ENCODE assay signal across 10 cellular contexts in the genomic region with DNA sequence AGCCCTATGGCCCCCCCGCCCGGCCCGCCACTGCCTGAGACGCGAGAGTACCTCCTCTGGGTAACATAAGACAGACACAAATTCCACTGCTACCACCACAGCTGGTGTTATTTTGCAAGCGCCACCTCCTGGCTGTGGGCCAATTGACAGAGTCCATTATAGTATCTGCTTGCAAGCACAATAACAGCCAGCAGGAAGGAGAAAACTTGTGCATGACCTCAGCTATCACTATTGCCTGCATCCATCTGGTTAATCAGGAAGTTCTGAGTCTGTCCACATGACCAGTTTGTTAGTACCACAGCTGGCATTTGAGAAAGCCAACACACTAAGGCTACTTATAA. TPM values are rescaled to one million over a fixed set of nuclear protein-coding genes. Genes with fewer than 3 reads are reported as not detected.
DNase-seq lines count a peak whose midpoint lies in the region; ATAC-seq and TF ChIP-seq lines count a peak whose summit lies in the region.
"Had no signal": no experiment of that assay in that cellular context is flagged by ENCODE, and none has a peak within 500 bp of the region (broad histone marks: within the 10 kb centered on the region; RNA-seq: fewer than 3 reads in every experiment).

No MANE protein-coding gene starts in this region.

- no peak for TF ChIP-seq POLR2A in breast epithelium (IDR thresholded peaks at IDR 0.05)

- intact Hi-C loops in breast epithelium (cut with DNase I; ENCODE audit: low total_unique reads), result no loop called here

- no peak overlapping the region for H3K4me3 ChIP-seq in breast epithelium

- peaks cover 0 to 3% of the 10 kb centered on the region in 2 donors for H3K27me3 ChIP-seq in breast epithelium

- DNase-seq in activated effector memory CD4-positive, alpha-beta T cell treated with anti-CD3 and anti-CD28 coated beads, Interleukin-2, amount 50 U/mL, for 16 hours, result peak; percentile 66
- no peak for DNase-seq in activated effector memory CD4-positive, alpha-beta T cell treated with Interleukin-2 at 50 U/mL for 16 hours
- DNase-seq in NCI-H748 (lab: John Stamatoyannopoulos, UW; ENCODE audit: unreplicated experiment), result peak; percentile 62
- DNase-seq in breast epithelium (ENCODE audit: low spot score in 2 of 2), result peak; percentile 65 to 69
- peak; percentile 42 for DNase-seq in medulla oblongata (ENCODE audit: extremely low spot score)
- no peak for DNase-seq in GM03348 (ENCODE audit: low spot score)
- no peak for DNase-seq in middle frontal gyrus (ENCODE audit: extremely low spot score, low spot score)
- DNase-seq: activated B cell treated with CpG ODN at 0.5 μM for 24 hours, naive B cell had no signal

- H3K9me3 ChIP-seq in breast epithelium, result peaks cover 0 to 3% of the 10 kb centered on the region in 2 donors

- peaks cover 0 to 7% of the 10 kb centered on the region in 2 donors for H3K4me1 ChIP-seq in breast epithelium

- TF ChIP-seq CTCF in breast epithelium (IDR thresholded peaks at IDR 0.05), result no peak

- no peak for ATAC-seq in HG02840 (IDR thresholded peaks at IDR 0.05; ENCODE audit: low FRiP score, unreplicated experiment)

- H3K36me3 ChIP-seq in breast epithelium, result no peaks in the 10 kb centered on the region

- H3K27ac ChIP-seq in breast epithelium, result no peak overlapping the region

RNA-seq across cellular contexts. Expression of a gene that starts 25.3 kb away (rescaled TPM):
- total RNA-seq in breast epithelium, result not detected
- total RNA-seq: activated B cell treated with CpG ODN at 0.5 μM for 24 hours had no signal

RNA-seq across cellular contexts. Expression of a gene that starts 29.7 kb away (rescaled TPM):
- 1 to 10 TPM; 3.5 to 8.8 (median 5.6) TPM for total RNA-seq in breast epithelium
- total RNA-seq: activated B cell treated with CpG ODN at 0.5 μM for 24 hours had no signal

RNA-seq across cellular contexts. Expression of a gene that starts 35.2 kb away (rescaled TPM):
- total RNA-seq in breast epithelium, result not detected
- total RNA-seq: activated B cell treated with CpG ODN at 0.5 μM for 24 hours had no signal

Comparison
In these comparisons a context has a peak if more than half of its experiments do, and no peak if none do; other contexts are left out.
1. DNase-seq: peak in activated effector memory CD4-positive, alpha-beta T cell treated with anti-CD3 and anti-CD28 coated beads, Interleukin-2, amount 50 U/mL, for 16 hours (single experiment), NCI-H748 (single experiment), breast epithelium (2 of 2) and medulla oblongata (single experiment); none in activated effector memory CD4-positive, alpha-beta T cell treated with Interleukin-2 at 50 U/mL for 16 hours (single experiment), GM03348 (single experiment) and middle frontal gyrus (single experiment).